Comparison of ENCODE assay signal across 13 cellular contexts in genomic region chr1:234619071-234619480, GRCh38. TPM values are rescaled to one million over a fixed set of nuclear protein-coding genes. Genes with fewer than 3 reads are reported as not detected.
DNase-seq lines count a peak whose midpoint lies in the region; ATAC-seq and TF ChIP-seq lines count a peak whose summit lies in the region.
"Had no signal": no experiment of that assay in that cellular context is flagged by ENCODE, and none has a peak within 500 bp of the region (broad histone marks: within the 10 kb centered on the region; RNA-seq: fewer than 3 reads in every experiment).

No MANE protein-coding gene starts in this region.

- H3K27me3 ChIP-seq in heart left ventricle: no peaks in the 10 kb centered on the region
- H3K27me3 ChIP-seq in uterus: no peaks in the 10 kb centered on the region
- H3K27me3 ChIP-seq: BE2C had no signal

- no peak overlapping the region for H3K4me3 Mint-ChIP-seq in mesothelial cell of epicardium
- H3K4me3 Mint-ChIP-seq: natural killer cell had no signal

- H3K36me3 ChIP-seq in heart left ventricle (no peaks in the 10 kb centered on the region), uterus (no peaks in the 10 kb centered on the region)
- H3K36me3 ChIP-seq: BE2C had no signal

- 61 to 80% (median 77%) methylated on average over 3 of the region's 3 CpGs for WGBS in heart left ventricle, 4 donors

- H3K27ac ChIP-seq in heart left ventricle (peak overlapping the region in 8 of 12 donors; percentile 12 to 58 (median 47)), coronary artery (peak overlapping the region; percentile 74 to 86), uterus (peak overlapping the region; percentile 68 to 70)

- TF ChIP-seq POLR2A in heart left ventricle (IDR thresholded peaks at IDR 0.05) (no peak), uterus (IDR thresholded peaks at IDR 0.05) (no peak)

- no peak for DNase-seq in heart left ventricle
- no peak for DNase-seq in cardiac septum (ENCODE audit: low spot score)
- no peak for DNase-seq in coronary artery (ENCODE audit: low spot score)
- no peak for DNase-seq in mesothelial cell of epicardium (ENCODE audit: low spot score in 2 of 2, unreplicated experiment in 2 of 2)
- no peak for DNase-seq in uterus
- no peak for DNase-seq in SKM-1 treated with dmso at 0.1 percent for 144 hours (lab: John Stamatoyannopoulos, UW; ENCODE audit: unreplicated experiment)
- DNase-seq: activated CD8-positive, alpha-beta memory T cell treated with anti-CD3 and anti-CD28 coated beads, Interleukin-2, amount 50 U/mL, for 4 hours; BE2C; H7; natural killer cell; SHP77 had no signal

- H3K4me3 ChIP-seq in heart left ventricle (no peak overlapping the region), coronary artery (no peak overlapping the region), uterus (no peak overlapping the region)

- intact Hi-C loops in heart left ventricle (cut with DNase I): loop anchor here in 5 of 10 donors (10.0 kb wide), 5 partner anchors 266 to 376 kb away; no protein-coding TSS in a partner anchor
- intact Hi-C loops in cardiac septum (cut with DNase I): loop anchor here (5.0 kb wide), 1 partner anchor 63 kb away; no protein-coding TSS in a partner anchor
- intact Hi-C loops in uterus (cut with DNase I; ENCODE audit: low total_unique reads): no loop called here

- peaks cover 86% of the 10 kb centered on the region for H3K4me1 Mint-ChIP-seq in mesothelial cell of epicardium

- H3K9me3 ChIP-seq in heart left ventricle (no peaks in the 10 kb centered on the region), uterus (no peaks in the 10 kb centered on the region)
- H3K9me3 ChIP-seq: BE2C had no signal

- no peaks in the 10 kb centered on the region for H3K27me3 Mint-ChIP-seq in mesothelial cell of epicardium (ENCODE audit: low read depth)

- peak in 1 of 4 donors; percentile 9 for ATAC-seq in heart left ventricle
- ATAC-seq in HG03342 (IDR thresholded peaks at IDR 0.05; ENCODE audit: unreplicated experiment): no peak
- no peak for ATAC-seq in HG03469 (IDR thresholded peaks at IDR 0.05; ENCODE audit: unreplicated experiment)
- ATAC-seq: natural killer cell had no signal

- H3K9me3 Mint-ChIP-seq in mesothelial cell of epicardium: no peaks in the 10 kb centered on the region
- H3K9me3 Mint-ChIP-seq: natural killer cell had no signal

- H3K27ac Mint-ChIP-seq in mesothelial cell of epicardium: peak overlapping the region; percentile 98
- H3K27ac Mint-ChIP-seq: natural killer cell had no signal

- peaks cover 0 to 53% (median 19%) of the 10 kb centered on the region in 12 donors for H3K4me1 ChIP-seq in heart left ventricle
- H3K4me1 ChIP-seq in uterus: no peaks in the 10 kb centered on the region

- H3K36me3 Mint-ChIP-seq in mesothelial cell of epicardium: no peaks in the 10 kb centered on the region
- H3K36me3 Mint-ChIP-seq: natural killer cell had no signal

- TF ChIP-seq CTCF in heart left ventricle (IDR thresholded peaks at IDR 0.05): no peak
- no peak for TF ChIP-seq CTCF in coronary artery (IDR thresholded peaks at IDR 0.05)
- no peak for TF ChIP-seq CTCF in mesothelial cell of epicardium (IDR thresholded peaks at IDR 0.05; ENCODE audit: unreplicated experiment)
- TF ChIP-seq CTCF in uterus (IDR thresholded peaks at IDR 0.05): no peak

RNA-seq across cellular contexts. Expression of gene IRF2BP2, which starts 9.1 kb away (rescaled TPM):
- total RNA-seq in heart left ventricle (100 to 1,000 TPM in 4 of 9 donors, 10 to 100 TPM in 5; 76.7 to 126 (median 81.3) TPM), cardiac septum (65.6 TPM), mesothelial cell of epicardium (130 to 134 TPM (median 130 TPM) in 3 replicates), uterus (100 to 1,000 TPM in 3 of 4 donors, 10 to 100 TPM in 1; 56.8 to 182 (median 124) TPM)
- 10 to 100 TPM; 36.1 to 77.4 TPM for polyA plus RNA-seq in heart left ventricle
